25 cellular contexts compared by ENCODE assay signal in the genomic region with DNA sequence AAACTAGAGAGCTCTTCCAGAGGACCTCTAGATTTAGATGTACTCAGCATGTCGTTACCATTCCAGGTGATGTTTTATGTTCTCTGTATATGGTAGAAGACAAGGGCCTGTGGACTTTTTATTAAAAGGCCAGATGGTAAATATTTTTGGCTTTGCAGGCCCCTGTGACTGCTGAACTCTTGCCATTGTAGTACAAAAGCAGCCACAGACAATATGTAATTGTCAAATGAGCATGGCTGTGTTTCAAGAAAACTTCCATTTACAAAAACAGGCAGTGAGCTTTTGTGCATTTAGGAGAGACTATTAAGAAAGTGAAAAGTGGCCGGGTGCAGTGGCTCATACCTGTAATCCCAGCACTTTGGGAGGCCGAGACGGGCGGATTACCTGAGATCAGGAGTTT. TPM values are rescaled to one million over a fixed set of nuclear protein-coding genes. Genes with fewer than 3 reads are reported as not detected.
"Had no signal": no experiment of that assay in that cellular context is flagged by ENCODE, and none has a peak within 500 bp of the region (broad histone marks: within the 10 kb centered on the region; RNA-seq: fewer than 3 reads in every experiment).

No MANE protein-coding gene starts in this region.

- ATAC-seq: effector memory CD8-positive, alpha-beta T cell; left lobe of liver; naive thymus-derived CD4-positive, alpha-beta T cell; right cardiac atrium; stimulated activated memory B cell treated with anti-CD40 and anti-IgM and Interleukin-4, amounts not matched to agents 10 μg/mL and 1 μg/mL and 100 μg/mL, for 72 hours; stimulated activated naive CD8-positive, alpha-beta T cell treated with anti-CD3 and anti-CD28 coated beads, Interleukin-15, Interleukin-2, amounts not matched to agents 100 U/mL and 50 U/mL, for 24 hours had no signal

- H3K27me3 ChIP-seq: neural progenitor cell, spleen, vagina had no signal

- H3K27me3 Mint-ChIP-seq: effector memory CD8-positive, alpha-beta T cell; memory B cell; naive thymus-derived CD4-positive, alpha-beta T cell; stimulated activated memory B cell treated with anti-CD40 and anti-IgM and Interleukin-4, amounts not matched to agents 10 μg/mL and 1 μg/mL and 100 μg/mL, for 72 hours had no signal

- H3K9me3 Mint-ChIP-seq: effector memory CD8-positive, alpha-beta T cell; memory B cell; mesothelial cell of epicardium; naive thymus-derived CD4-positive, alpha-beta T cell; nephron; neural progenitor cell; stimulated activated memory B cell treated with anti-CD40 and anti-IgM and Interleukin-4, amounts not matched to agents 10 μg/mL and 1 μg/mL and 100 μg/mL, for 72 hours had no signal

- H3K27ac Mint-ChIP-seq: mesothelial cell of epicardium; naive thymus-derived CD4-positive, alpha-beta T cell; nephron; neural progenitor cell; stimulated activated memory B cell treated with anti-CD40 and anti-IgM and Interleukin-4, amounts not matched to agents 10 μg/mL and 1 μg/mL and 100 μg/mL, for 72 hours had no signal

- DNase-seq: dermis blood vessel endothelial cell; effector memory CD8-positive, alpha-beta T cell; erythroblast; naive thymus-derived CD4-positive, alpha-beta T cell; right cardiac atrium; stimulated activated CD4-positive, alpha-beta T cell treated with anti-CD3 and anti-CD28 coated beads, Interleukin-4, amount 100 ng/mL, for 4 hours; stimulated activated naive CD8-positive, alpha-beta T cell treated with anti-CD3 and anti-CD28 coated beads, Interleukin-15, Interleukin-2, amounts not matched to agents 100 U/mL and 50 U/mL, for 24 hours; trophoblast cell had no signal

- H3K9me3 ChIP-seq: prostate gland, spleen, vagina had no signal

- H3K4me3 ChIP-seq: coronary artery, lung, neural progenitor cell, prostate gland, skin epidermis, spleen, vagina had no signal

- H3K27ac ChIP-seq: coronary artery, neural progenitor cell, parathyroid adenoma, prostate gland, skin epidermis, spleen, vagina had no signal

- H3K36me3 ChIP-seq: prostate gland had no signal

- H3K4me3 Mint-ChIP-seq: memory B cell; mesothelial cell of epicardium; naive thymus-derived CD4-positive, alpha-beta T cell; nephron; neural progenitor cell; stimulated activated memory B cell treated with anti-CD40 and anti-IgM and Interleukin-4, amounts not matched to agents 10 μg/mL and 1 μg/mL and 100 μg/mL, for 72 hours had no signal

RNA-seq across cellular contexts. Expression of a gene that starts 7.4 kb away (rescaled TPM):
- total RNA-seq: fibroblast of villous mesenchyme, frontal cortex, glomerular endothelial cell, renal cortical epithelial cell, vagina had no signal
